ENCODE assay signal across 9 cellular contexts in genomic region chr1:248825136-248825535, GRCh38. TPM values are rescaled to one million over a fixed set of nuclear protein-coding genes. Genes with fewer than 3 reads are reported as not detected.
A peak's percentile ranks its signal among the peaks of the same experiment; 100 is the strongest.
DNase-seq lines count a peak whose midpoint lies in the region; ATAC-seq, FAIRE-seq and TF ChIP-seq lines count a peak whose summit lies in the region.
"Had no signal": no experiment of that assay in that cellular context is flagged by ENCODE, and none has a peak within 500 bp of the region (broad histone marks: within the 10 kb centered on the region; RNA-seq: fewer than 3 reads in every experiment).

No MANE protein-coding gene starts in this region.

- no peak for FAIRE-seq in keratinocyte (lab: Jason Lieb, UNC)
- FAIRE-seq: A204.1 had no signal

- peaks cover 2% of the 10 kb centered on the region for H3K9me1 ChIP-seq in keratinocyte (ENCODE audit: control insufficient read depth, extremely low read depth, insufficient read depth, low read length)

- H3K4me3 ChIP-seq in SK-N-SH (ENCODE audit: low read depth in 2 of 2, low read length in 1 of 2): peak overlapping the region; percentile 72
- peak overlapping the region; percentile 96 for H3K4me3 ChIP-seq in adipocyte (ENCODE audit: low read length)
- peak overlapping the region; percentile 79 to 98 (median 97) for H3K4me3 ChIP-seq in keratinocyte (ENCODE audit: control insufficient read depth in 2 of 3, extremely low read depth in 1 of 3, insufficient read depth in 2 of 3, low read depth in 1 of 3, low read length in 3 of 3)

- CTCF ChIA-PET in SK-N-SH (lab: Yijun Ruan, JAX): interaction anchor here (0.8 to 1.4 kb wide), 4 partner anchors 13 to 206 kb away, joined by 3 to 5 read pairs (median 4); partner anchors contain the start of gene ZNF672

- ATAC-seq in SK-N-SH treated with all-trans-retinoic acid at 6 μM for 48 hours: no peak
- ATAC-seq in HG02840 (IDR thresholded peaks at IDR 0.05; ENCODE audit: low FRiP score, unreplicated experiment): no peak
- no peak for ATAC-seq in HG03432 (IDR thresholded peaks at IDR 0.05; ENCODE audit: unreplicated experiment)
- ATAC-seq in HG03159 (IDR thresholded peaks at IDR 0.05; ENCODE audit: unreplicated experiment): no peak

- H3K9me3 ChIP-seq in SK-N-SH (no peaks in the 10 kb centered on the region), adipocyte (ENCODE audit: control insufficient read depth, low read length) (no peaks in the 10 kb centered on the region), keratinocyte (ENCODE audit: control insufficient read depth, low read depth, low read length) (no peaks in the 10 kb centered on the region)

- H3K27ac ChIP-seq in SK-N-SH (ENCODE audit: low read depth in 2 of 2, low read length in 1 of 2) (peak overlapping the region; percentile 81 to 92; a peak in 3 of 4 replicates), keratinocyte (ENCODE audit: control insufficient read depth, insufficient read depth, low read length) (peak overlapping the region; percentile 95), substantia nigra (ENCODE audit: low read depth, low read length, poor library complexity, severe bottlenecking) (peak overlapping the region; percentile 87)

- 1% methylated on average over 5 of the region's 10 CpGs for WGBS in SK-N-SH (ENCODE audit: low lambda C conversion rate)

- H3K79me2 ChIP-seq in SK-N-SH (ENCODE audit: insufficient read depth) (peaks cover 45% of the 10 kb centered on the region), keratinocyte (ENCODE audit: control insufficient read depth, insufficient read depth, low read length) (peaks cover 51% of the 10 kb centered on the region)

- H3K4me2 ChIP-seq in SK-N-SH (peak overlapping the region; percentile 81), keratinocyte (ENCODE audit: control insufficient read depth, extremely low read depth, insufficient read depth, low read depth, low read length) (peak overlapping the region; percentile 96)

- peaks cover 37 to 48% of the 10 kb centered on the region in 2 experiments for H3K4me1 ChIP-seq in SK-N-SH (ENCODE audit: control insufficient read depth in 1 of 2, insufficient read depth in 2 of 2, low read depth in 1 of 2, low read length in 1 of 2)
- peaks cover 64% of the 10 kb centered on the region for H3K4me1 ChIP-seq in adipocyte (ENCODE audit: control insufficient read depth, insufficient read depth, low read length)
- peaks cover 24% of the 10 kb centered on the region for H3K4me1 ChIP-seq in keratinocyte (ENCODE audit: control insufficient read depth, extremely low read depth, insufficient read depth, low read length)

- TF ChIP-seq EP300 in SK-N-SH (IDR thresholded peaks at IDR 0.05; ENCODE audit: borderline replicate concordance in 1 of 2, low read depth in 1 of 2, low read length in 1 of 2): no peak

- H3K9me2 ChIP-seq in SK-N-SH: no peaks in the 10 kb centered on the region

- H3K36me3 ChIP-seq in SK-N-SH (replicated peaks in 1 of 2; ENCODE audit: control insufficient read depth in 1 of 2, insufficient read depth in 2 of 2, low read length in 1 of 2) (peaks cover 13 to 18% of the 10 kb centered on the region in 2 experiments), adipocyte (ENCODE audit: control insufficient read depth, insufficient read depth, low read length, severe bottlenecking) (peaks cover 16% of the 10 kb centered on the region), keratinocyte (ENCODE audit: control insufficient read depth in 2 of 2, extremely low read depth in 1 of 2, insufficient read depth in 2 of 2, low read length in 2 of 2) (peaks cover 8 to 15% of the 10 kb centered on the region in 2 experiments)

- H3K27me3 ChIP-seq in SK-N-SH (ENCODE audit: insufficient read depth): no peaks in the 10 kb centered on the region
- no peaks in the 10 kb centered on the region for H3K27me3 ChIP-seq in adipocyte (replicated peaks; ENCODE audit: control insufficient read depth, insufficient read depth, low read length)
- H3K27me3 ChIP-seq in keratinocyte (ENCODE audit: control insufficient read depth, extremely low read depth, insufficient read depth, low read length): no peaks in the 10 kb centered on the region

- TF ChIP-seq CTCF in SK-N-SH (IDR thresholded peaks at IDR 0.05) (no peak), keratinocyte (optimal IDR thresholded peaks at IDR 0.05 in 1 of 3, IDR thresholded peaks at IDR 0.05 in 1 of 3, conservative IDR thresholded peaks at IDR 0.05 in 1 of 3; ENCODE audit: extremely low read depth in 1 of 3, insufficient read depth in 2 of 3, low read length in 3 of 3) (no peak)

- H3K9ac ChIP-seq in SK-N-SH (peak overlapping the region; percentile 82), adipocyte (ENCODE audit: low read length) (peak overlapping the region; percentile 97), keratinocyte (ENCODE audit: control insufficient read depth, extremely low read depth, insufficient read depth, low read length) (peak overlapping the region; percentile 94)

- H2AFZ ChIP-seq in SK-N-SH (ENCODE audit: low read depth) (0 out of 2 replicates have a peak overlapping the region, but pooled peaks have one; percentile 60), keratinocyte (ENCODE audit: control insufficient read depth, low read length) (peak overlapping the region; percentile 100)

- TF ChIP-seq RAD21 in SK-N-SH (IDR thresholded peaks at IDR 0.05; ENCODE audit: low read length): no peak

- POLR2A ChIA-PET in SK-N-SH (lab: Yijun Ruan, JAX): interaction anchor here (3.5 kb wide), 1 partner anchor 13 kb away, joined by 20 read pairs; the partner anchor contains the start of gene ZNF672

- DNase-seq in SK-N-SH (no peak), adipocyte (ENCODE audit: low read depth) (no peak), keratinocyte (ENCODE audit: low read depth, low spot score) (no peak), substantia nigra (lab: John Stamatoyannopoulos, UW) (peak in 1 of 49 donors; percentile 19)

- dilution Hi-C loops in keratinocyte (cut with MboI; ENCODE audit: extremely low pct_ligation_motif_present, low sequenced_read_pairs): no loop called here

- H4K20me1 ChIP-seq in SK-N-SH (ENCODE audit: insufficient read depth) (peaks cover 6% of the 10 kb centered on the region; the same call in 1 of the 2 replicates), keratinocyte (ENCODE audit: control insufficient read depth, extremely low read depth, insufficient read depth, low read length) (no peaks in the 10 kb centered on the region)

- H3F3A ChIP-seq in SK-N-SH (replicated peaks; ENCODE audit: insufficient read depth): peaks cover 41% of the 10 kb centered on the region

TF ChIP-seq in SK-N-SH, 30 proteins besides CTCF, POLR2A, EP300 and RAD21 (continues in another document):
- TF ChIP-seq USF2 (IDR thresholded peaks at IDR 0.05; ENCODE audit: borderline replicate concordance, low read depth, low read length): no peak

TF ChIP-seq in SK-N-SH treated with all-trans-retinoic acid at 6 μM for 48 hours, 23 proteins besides CTCF, POLR2A, EP300 and RAD21 (continues in another document):
- TF ChIP-seq PPARA (CRISPR knock-in tag; IDR thresholded peaks at IDR 0.05; ENCODE audit: borderline replicate concordance): no peak
- TF ChIP-seq GLIS3 (CRISPR knock-in tag; IDR thresholded peaks at IDR 0.05): no peak
- TF ChIP-seq OSR1 (CRISPR knock-in tag; IDR thresholded peaks at IDR 0.05): no peak
- TF ChIP-seq CREB5 (CRISPR knock-in tag; IDR thresholded peaks at IDR 0.05; ENCODE audit: low read depth): no peak

RNA-seq across cellular contexts. Expression of gene SH3BP5L, which starts 0.6 kb away (rescaled TPM):
- polyA plus RNA-seq in SK-N-SH (2012; rRNA removed): 32.1 and 37.3 TPM in 2 replicates
- polyA plus RNA-seq in SK-N-SH (2012; cell fraction: cytosol; rRNA removed): 16.7 and 25.0 TPM in 2 replicates
- polyA plus RNA-seq in SK-N-SH (2012; cell fraction: nucleus; rRNA removed): 57.5 and 58.1 TPM in 2 replicates
- 13.2 to 21.2 TPM (median 17.3 TPM) in 3 replicates for polyA plus RNA-seq in keratinocyte
- polyA plus RNA-seq in keratinocyte (2011; ENCODE audit: low read depth): 7.3 TPM
- polyA plus RNA-seq in keratinocyte (2011; cell fraction: cytosol; rRNA removed): 13.4 and 16.9 TPM in 2 replicates
- polyA plus RNA-seq in keratinocyte (2011; cell fraction: nucleus; rRNA removed): 29.2 TPM in 2 replicates
- 11.7 and 17.9 TPM in 2 replicates for polyA plus RNA-seq in keratinocyte (2012; ENCODE audit: low replicate concordance)
- 15.0 to 26.4 TPM (median 20.5 TPM) in 3 replicates for polyA minus RNA-seq in keratinocyte
- polyA minus RNA-seq in keratinocyte (2011; cell fraction: cytosol; rRNA and poly(A)+ RNA removed): 18.4 TPM
- polyA minus RNA-seq in keratinocyte (2011; cell fraction: nucleus; rRNA and poly(A)+ RNA removed): 12.1 and 15.7 TPM in 2 replicates

RNA-seq across cellular contexts. Expression of gene ZNF672, which starts 12.9 kb away (rescaled TPM):
- polyA plus RNA-seq in SK-N-SH (2012; rRNA removed) (14.2 and 16.0 TPM in 2 replicates), keratinocyte (12.6 to 16.9 TPM (median 15.4 TPM) in 3 replicates)
- 9.0 and 12.7 TPM in 2 replicates for polyA plus RNA-seq in SK-N-SH (2012; cell fraction: cytosol; rRNA removed)
- polyA plus RNA-seq in SK-N-SH (2012; cell fraction: nucleus; rRNA removed): 24.5 and 34.1 TPM in 2 replicates
- polyA plus RNA-seq in keratinocyte (2011; ENCODE audit: low read depth): 2.9 TPM
- 11.3 and 12.8 TPM in 2 replicates for polyA plus RNA-seq in keratinocyte (2011; cell fraction: cytosol; rRNA removed)
- polyA plus RNA-seq in keratinocyte (2011; cell fraction: nucleus; rRNA removed): 15.4 and 15.6 TPM in 2 replicates
- 11.2 and 12.4 TPM in 2 replicates for polyA plus RNA-seq in keratinocyte (2012; ENCODE audit: low replicate concordance)
- polyA minus RNA-seq in keratinocyte: 14.9 to 19.9 TPM (median 19.3 TPM) in 3 replicates
- polyA minus RNA-seq in keratinocyte (2011; cell fraction: cytosol; rRNA and poly(A)+ RNA removed): 24.6 TPM
- polyA minus RNA-seq in keratinocyte (2011; cell fraction: nucleus; rRNA and poly(A)+ RNA removed): 11.7 and 12.8 TPM in 2 replicates

RNA-seq across cellular contexts. Expression of gene ZNF692, which starts 33.7 kb away (rescaled TPM):
- polyA plus RNA-seq in SK-N-SH (2012; rRNA removed) (47.0 and 62.9 TPM in 2 replicates), keratinocyte (18.7 to 48.9 TPM (median 27.0 TPM) in 3 replicates)
- polyA plus RNA-seq in SK-N-SH (2012; cell fraction: cytosol; rRNA removed): 8.9 and 14.8 TPM in 2 replicates
- polyA plus RNA-seq in SK-N-SH (2012; cell fraction: nucleus; rRNA removed): 466 and 588 TPM in 2 replicates
- polyA plus RNA-seq in keratinocyte (2011; ENCODE audit: low read depth): 7.4 TPM
- 11.4 TPM in 2 replicates for polyA plus RNA-seq in keratinocyte (2011; cell fraction: cytosol; rRNA removed)
- polyA plus RNA-seq in keratinocyte (2011; cell fraction: nucleus; rRNA removed): 207 and 235 TPM in 2 replicates
- 17.6 and 43.9 TPM in 2 replicates for polyA plus RNA-seq in keratinocyte (2012; ENCODE audit: low replicate concordance)
- polyA minus RNA-seq in keratinocyte: 12.8 to 14.5 TPM (median 13.8 TPM) in 3 replicates
- 15.2 TPM for polyA minus RNA-seq in keratinocyte (2011; cell fraction: cytosol; rRNA and poly(A)+ RNA removed)
- 22.2 and 23.7 TPM in 2 replicates for polyA minus RNA-seq in keratinocyte (2011; cell fraction: nucleus; rRNA and poly(A)+ RNA removed)
